In genomic region chr1:203640117-203640516, GRCh38 we compare ENCODE assay signal across 31 cellular contexts. TPM values are rescaled to one million over a fixed set of nuclear protein-coding genes. Genes with fewer than 3 reads are reported as not detected.
A peak's percentile ranks its signal among the peaks of the same experiment; 100 is the strongest.
DNase-seq lines count a peak whose midpoint lies in the region; ATAC-seq and TF ChIP-seq lines count a peak whose summit lies in the region.
"Had no signal": no experiment of that assay in that cellular context is flagged by ENCODE, and none has a peak within 500 bp of the region (broad histone marks: within the 10 kb centered on the region; RNA-seq: fewer than 3 reads in every experiment).

No MANE protein-coding gene starts in this region.

- no peak overlapping the region for H3K4me3 ChIP-seq in osteoblast (ENCODE audit: insufficient read depth, low read length)
- H3K4me3 ChIP-seq: adrenal gland, gastrocnemius medialis, GM12878, hepatocyte, lung, thoracic aorta had no signal

- ATAC-seq in central memory CD8-positive, alpha-beta T cell (replicated peaks; ENCODE audit: extremely low read depth, poor library complexity, severe bottlenecking): no peak
- no peak for ATAC-seq in GM18868 (IDR thresholded peaks at IDR 0.05; ENCODE audit: unreplicated experiment)
- ATAC-seq: activated T-cell treated with anti-CD3 and anti-CD28 coated beads, Interleukin-2, amount 50 U/mL, for 72 hours; gastrocnemius medialis; GM12878; left cardiac atrium; stimulated activated naive B cell treated with anti-CD40 and anti-IgM and Interleukin-4, amounts not matched to agents 10 μg/mL and 1 μg/mL and 100 μg/mL, for 72 hours had no signal

- H3K27ac Mint-ChIP-seq in activated CD4-positive, alpha-beta T cell treated with anti-CD3 and anti-CD28 coated beads, Interleukin-2, amount 10 ng/mL, durations not matched to agents 24 days and 14 days: peak overlapping the region; percentile 2
- H3K27ac Mint-ChIP-seq in central memory CD8-positive, alpha-beta T cell (ENCODE audit: low read depth): peak overlapping the region; percentile 75
- H3K27ac Mint-ChIP-seq: activated naive CD4-positive, alpha-beta T cell treated with anti-CD3 and anti-CD28 coated beads, Interleukin-2, amount 10 ng/mL, durations not matched to agents 7 days and 5 days; activated T-cell treated with anti-CD3 and anti-CD28 coated beads, Interleukin-2, amount 50 U/mL, for 72 hours; dendritic cell treated with granulocyte-macrophage colony-stimulating factor and Interleukin-4, amounts not matched to agents 40 ng/mL and 50 ng/mL, for 4 days; nephron; stimulated activated naive B cell treated with anti-CD40 and anti-IgM and Interleukin-4, amounts not matched to agents 10 μg/mL and 1 μg/mL and 100 μg/mL, for 72 hours had no signal

- H4K20me1 ChIP-seq in osteoblast (ENCODE audit: insufficient read depth, low read length): peaks cover 76% of the 10 kb centered on the region

- no peaks in the 10 kb centered on the region for H3K9me3 ChIP-seq in osteoblast (ENCODE audit: low read depth, low read length)
- H3K9me3 ChIP-seq: adrenal gland, gastrocnemius medialis, thoracic aorta had no signal

- intact Hi-C loops in activated CD4-positive, alpha-beta T cell treated with anti-CD3 and anti-CD28 coated beads, Interleukin-2, amount 10 ng/mL, durations not matched to agents 24 days and 14 days (cut with micrococcal nuclease): no loop called here

- H3K27me3 Mint-ChIP-seq in activated CD4-positive, alpha-beta T cell treated with anti-CD3 and anti-CD28 coated beads, Interleukin-2, amount 10 ng/mL, durations not matched to agents 24 days and 14 days: no peaks in the 10 kb centered on the region
- H3K27me3 Mint-ChIP-seq in central memory CD8-positive, alpha-beta T cell: no peaks in the 10 kb centered on the region
- H3K27me3 Mint-ChIP-seq: activated naive CD4-positive, alpha-beta T cell treated with anti-CD3 and anti-CD28 coated beads, Interleukin-2, amount 10 ng/mL, durations not matched to agents 7 days and 5 days; dendritic cell treated with granulocyte-macrophage colony-stimulating factor and Interleukin-4, amounts not matched to agents 40 ng/mL and 50 ng/mL, for 4 days; stimulated activated naive B cell treated with anti-CD40 and anti-IgM and Interleukin-4, amounts not matched to agents 10 μg/mL and 1 μg/mL and 100 μg/mL, for 72 hours had no signal

- peaks cover 89% of the 10 kb centered on the region for H3K79me2 ChIP-seq in osteoblast (ENCODE audit: insufficient read depth, low read length)

- no peak for TF ChIP-seq CTCF in osteoblast (IDR thresholded peaks at IDR 0.05; ENCODE audit: extremely low read depth, low read depth, low read length)

- no peak overlapping the region for H2AFZ ChIP-seq in osteoblast (ENCODE audit: low read length)
- H2AFZ ChIP-seq: hepatocyte had no signal

- no peak overlapping the region for H3K4me2 ChIP-seq in osteoblast (ENCODE audit: insufficient read depth, low read length)
- H3K4me2 ChIP-seq: hepatocyte had no signal

- no peaks in the 10 kb centered on the region for H3K9me3 Mint-ChIP-seq in activated CD4-positive, alpha-beta T cell treated with anti-CD3 and anti-CD28 coated beads, Interleukin-2, amount 10 ng/mL, durations not matched to agents 24 days and 14 days
- no peaks in the 10 kb centered on the region for H3K9me3 Mint-ChIP-seq in central memory CD8-positive, alpha-beta T cell
- H3K9me3 Mint-ChIP-seq: activated naive CD4-positive, alpha-beta T cell treated with anti-CD3 and anti-CD28 coated beads, Interleukin-2, amount 10 ng/mL, durations not matched to agents 7 days and 5 days; activated T-cell treated with anti-CD3 and anti-CD28 coated beads, Interleukin-2, amount 50 U/mL, for 72 hours; dendritic cell treated with granulocyte-macrophage colony-stimulating factor and Interleukin-4, amounts not matched to agents 40 ng/mL and 50 ng/mL, for 4 days; nephron; stimulated activated naive B cell treated with anti-CD40 and anti-IgM and Interleukin-4, amounts not matched to agents 10 μg/mL and 1 μg/mL and 100 μg/mL, for 72 hours had no signal

- H3K27me3 ChIP-seq in osteoblast (ENCODE audit: insufficient read depth, low read length): no peaks in the 10 kb centered on the region
- H3K27me3 ChIP-seq: adrenal gland, gastrocnemius medialis, hepatocyte had no signal

- DNase-seq in activated CD4-positive, alpha-beta T cell treated with anti-CD3 and anti-CD28 coated beads, Interleukin-2, amount 10 ng/mL, durations not matched to agents 24 days and 14 days: no peak
- DNase-seq in activated CD4-positive, alpha-beta T cell treated with anti-CD3 and anti-CD28 coated beads for 4 hours: no peak
- no peak for DNase-seq in central memory CD8-positive, alpha-beta T cell (ENCODE audit: low spot score in 2 of 2)
- DNase-seq in osteoblast (ENCODE audit: insufficient read length, low spot score, missing footprints) (no peak), NCI-H146 (lab: John Stamatoyannopoulos, UW) (no peak), EL (no peak), activated gamma-delta T cell treated with Interleukin-2 at 50 U/mL for 16 hours (no peak)
- DNase-seq: activated CD4-positive, alpha-beta T cell treated with anti-CD3 and anti-CD28 coated beads for 48 hours; activated naive CD4-positive, alpha-beta T cell treated with anti-CD3 and anti-CD28 coated beads, Interleukin-2, amount 10 ng/mL, durations not matched to agents 7 days and 5 days; activated T-cell treated with anti-CD3 and anti-CD28 coated beads, Interleukin-2, amount 50 U/mL, for 72 hours; adrenal gland; central memory CD4-positive, alpha-beta T cell; gastrocnemius medialis; NCI-H1048; NCI-H1694; NCI-H446 treated with DMSO at 0.1 percent for 48 hours; NCI-H82; stimulated activated naive B cell treated with anti-CD40 and anti-IgM and Interleukin-4, amounts not matched to agents 10 μg/mL and 1 μg/mL and 100 μg/mL, for 72 hours; SW 1271; T1000 had no signal

- H3K4me1 ChIP-seq in osteoblast (ENCODE audit: insufficient read depth, low read length): peaks cover 43% of the 10 kb centered on the region

- peaks cover 45% of the 10 kb centered on the region for H3K4me1 Mint-ChIP-seq in activated CD4-positive, alpha-beta T cell treated with anti-CD3 and anti-CD28 coated beads, Interleukin-2, amount 10 ng/mL, durations not matched to agents 24 days and 14 days
- H3K4me1 Mint-ChIP-seq in central memory CD8-positive, alpha-beta T cell: peaks cover 77% of the 10 kb centered on the region

- peak overlapping the region; percentile 18 for H3K27ac ChIP-seq in osteoblast (ENCODE audit: low read depth, low read length)
- H3K27ac ChIP-seq: 22Rv1, gastrocnemius medialis, hepatocyte, VCaP had no signal

- H3K4me3 Mint-ChIP-seq in activated CD4-positive, alpha-beta T cell treated with anti-CD3 and anti-CD28 coated beads, Interleukin-2, amount 10 ng/mL, durations not matched to agents 24 days and 14 days: no peak overlapping the region
- no peak overlapping the region for H3K4me3 Mint-ChIP-seq in central memory CD8-positive, alpha-beta T cell
- H3K4me3 Mint-ChIP-seq: activated naive CD4-positive, alpha-beta T cell treated with anti-CD3 and anti-CD28 coated beads, Interleukin-2, amount 10 ng/mL, durations not matched to agents 7 days and 5 days; activated T-cell treated with anti-CD3 and anti-CD28 coated beads, Interleukin-2, amount 50 U/mL, for 72 hours; CD14-positive monocyte; dendritic cell treated with granulocyte-macrophage colony-stimulating factor and Interleukin-4, amounts not matched to agents 40 ng/mL and 50 ng/mL, for 4 days; nephron; stimulated activated naive B cell treated with anti-CD40 and anti-IgM and Interleukin-4, amounts not matched to agents 10 μg/mL and 1 μg/mL and 100 μg/mL, for 72 hours had no signal

- H3K36me3 Mint-ChIP-seq in activated CD4-positive, alpha-beta T cell treated with anti-CD3 and anti-CD28 coated beads, Interleukin-2, amount 10 ng/mL, durations not matched to agents 24 days and 14 days (ENCODE audit: low read depth): peaks cover 40% of the 10 kb centered on the region
- peaks cover 40% of the 10 kb centered on the region for H3K36me3 Mint-ChIP-seq in central memory CD8-positive, alpha-beta T cell (ENCODE audit: insufficient read depth)
- H3K36me3 Mint-ChIP-seq: stimulated activated naive B cell treated with anti-CD40 and anti-IgM and Interleukin-4, amounts not matched to agents 10 μg/mL and 1 μg/mL and 100 μg/mL, for 72 hours had no signal

- H3K36me3 ChIP-seq in osteoblast (ENCODE audit: insufficient read depth, low read length): peaks cover 13% of the 10 kb centered on the region
- H3K36me3 ChIP-seq: adrenal gland, gastrocnemius medialis, thoracic aorta had no signal

RNA-seq across cellular contexts. Expression of gene ATP2B4, which starts 13.5 kb away (rescaled TPM):
- total RNA-seq in activated CD4-positive, alpha-beta T cell treated with anti-CD3 and anti-CD28 coated beads, Interleukin-2, amount 10 ng/mL, durations not matched to agents 24 days and 14 days: 32.7 and 33.5 TPM in 2 replicates
- 112 and 124 TPM in 2 replicates for total RNA-seq in osteoblast
